9 cellular contexts compared by ENCODE assay signal in genomic region chr9:114386886-114387677, GRCh38. TPM values are rescaled to one million over a fixed set of nuclear protein-coding genes. Genes with fewer than 3 reads are reported as not detected.
DNase-seq lines count a peak whose midpoint lies in the region; ATAC-seq and TF ChIP-seq lines count a peak whose summit lies in the region.
"Had no signal": no experiment of that assay in that cellular context is flagged by ENCODE, and none has a peak within 500 bp of the region (broad histone marks: within the 10 kb centered on the region; RNA-seq: fewer than 3 reads in every experiment).

No MANE protein-coding gene starts in this region.

- peaks cover 6% of the 10 kb centered on the region for H3K36me3 Mint-ChIP-seq in IgD-negative memory B cell
- H3K36me3 Mint-ChIP-seq in brain: no peaks in the 10 kb centered on the region
- H3K36me3 Mint-ChIP-seq in memory B cell: peaks cover 18% of the 10 kb centered on the region

- peaks cover 57 to 72% (median 60%) of the 10 kb centered on the region in 3 donors for H3K4me1 Mint-ChIP-seq in IgD-negative memory B cell
- peaks cover 96% of the 10 kb centered on the region for H3K4me1 Mint-ChIP-seq in brain
- peaks cover 64% of the 10 kb centered on the region for H3K4me1 Mint-ChIP-seq in memory B cell

- no peaks in the 10 kb centered on the region for H3K36me3 ChIP-seq in transverse colon

- H3K4me1 ChIP-seq in transverse colon: peaks cover 39 to 89% (median 82%) of the 10 kb centered on the region in 4 donors

- no peak for ATAC-seq in memory B cell (ENCODE audit: low read depth)
- ATAC-seq: HCT116 had no signal

- H3K9me3 Mint-ChIP-seq in IgD-negative memory B cell (no peaks in the 10 kb centered on the region), brain (no peaks in the 10 kb centered on the region), memory B cell (no peaks in the 10 kb centered on the region)

- TF ChIP-seq POLR2A in transverse colon (IDR thresholded peaks at IDR 0.05): no peak

- 20% methylated on average over 15 of the region's 18 CpGs; no CpG with 5 or more reads in 1 of the 2 donors for WGBS in transverse colon (ENCODE audit: low coverage in 1 of 2), 2 donors

- H3K27me3 Mint-ChIP-seq in IgD-negative memory B cell: no peaks in the 10 kb centered on the region
- H3K27me3 Mint-ChIP-seq in brain: peaks cover 4% of the 10 kb centered on the region
- no peaks in the 10 kb centered on the region for H3K27me3 Mint-ChIP-seq in memory B cell

- intact Hi-C loops in transverse colon (cut with DNase I; ENCODE audit: low total_unique reads): no loop called here

- H3K9me3 ChIP-seq in transverse colon: no peaks in the 10 kb centered on the region

- TF ChIP-seq EP300 in transverse colon (IDR thresholded peaks at IDR 0.05; ENCODE audit: low read depth): no peak

- H3K4me3 ChIP-seq in transverse colon: peak overlapping the region; percentile 10 to 59 (median 42)

- peak overlapping the region; percentile 95 to 99 (median 98) for H3K27ac Mint-ChIP-seq in IgD-negative memory B cell
- H3K27ac Mint-ChIP-seq in brain: peak overlapping the region; percentile 87 to 95 (median 92)
- H3K27ac Mint-ChIP-seq in memory B cell: peak overlapping the region; percentile 92

- TF ChIP-seq CTCF in brain (conservative IDR thresholded peaks at IDR 0.05): no peak
- peak in 1 of 5 experiments; percentile 41 for TF ChIP-seq CTCF in transverse colon (IDR thresholded peaks at IDR 0.05)

- no peaks in the 10 kb centered on the region for H3K27me3 ChIP-seq in transverse colon

- in situ Hi-C loops in transverse colon (cut with MboI; ENCODE audit: low pct_ligation_motif_present in 1 of 4, low pct_unique_long_range_greater_than_20kb in 1 of 4, low sequenced_read_pairs in 3 of 4): no loop called here

- DNase-seq in AG20443 (ENCODE audit: low spot score) (peak; percentile 30), memory B cell (ENCODE audit: low spot score in 2 of 2) (no peak), transverse colon (peak; percentile 76), HUDEP-2 (lab: John Stamatoyannopoulos, UW; ENCODE audit: unreplicated experiment in 76 of 76) (no peak), GDM1 (lab: John Stamatoyannopoulos, UW) (no peak), pons (ENCODE audit: low spot score) (no peak)

- H3K4me3 Mint-ChIP-seq in IgD-negative memory B cell (peak overlapping the region; percentile 98 to 100 (median 99)), brain (peak overlapping the region; percentile 80 to 92 (median 88)), memory B cell (peak overlapping the region; percentile 95)

- peak overlapping the region; percentile 86 to 91 (median 90) for H3K27ac ChIP-seq in transverse colon

RNA-seq across cellular contexts. Expression of gene AKNA, which starts 0.7 kb away (rescaled TPM):
- polyA plus RNA-seq in IgD-negative memory B cell (25.4 TPM), brain (ENCODE audit: insufficient read depth, low read depth, low replicate concordance) (9.6 TPM)
- 10 to 100 TPM; 34.8 to 63.2 (median 48.6) TPM for total RNA-seq in transverse colon

RNA-seq across cellular contexts. Expression of gene ORM2, which starts 57.4 kb away (rescaled TPM):
- not detected for polyA plus RNA-seq in IgD-negative memory B cell
- polyA plus RNA-seq in brain (ENCODE audit: insufficient read depth, low read depth, low replicate concordance): 0.49 TPM
- total RNA-seq in transverse colon: not detected

Comparison
In these comparisons a context has a peak if more than half of its experiments do, and no peak if none do; other contexts are left out.
1. DNase-seq: peak in AG20443 (single experiment) and transverse colon (single experiment); none in memory B cell (0 of 2), HUDEP-2 (0 of 76), GDM1 (single experiment) and pons (single experiment).
2. Peak in every context shown above with its lines, with median percentiles within 50 percentile points of each other: H3K27ac Mint-ChIP-seq and H3K4me3 Mint-ChIP-seq.